Comparison of ENCODE assay signal across 22 cellular contexts in the genomic region with DNA sequence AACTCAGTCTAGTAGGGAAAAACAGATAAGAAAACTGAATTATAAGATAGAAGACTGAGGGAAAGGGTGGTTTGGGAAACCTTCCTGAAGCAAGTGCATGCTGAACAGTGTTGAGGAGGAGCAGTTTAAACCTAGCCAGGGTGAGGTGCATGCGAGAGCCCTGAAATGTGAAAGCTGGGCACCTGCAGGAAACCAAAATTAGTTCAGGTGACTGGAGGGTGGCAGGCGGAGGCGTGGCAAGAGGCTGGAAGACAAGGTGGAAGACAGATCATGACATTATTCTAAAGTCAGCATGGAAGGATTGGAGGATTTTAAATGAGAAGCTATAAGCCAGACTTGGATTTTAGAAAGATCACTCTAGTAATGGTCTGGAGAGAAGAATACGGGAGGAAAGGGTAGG.
"Had no signal": no experiment of that assay in that cellular context is flagged by ENCODE, and none has a peak within 500 bp of the region (broad histone marks: within the 10 kb centered on the region; RNA-seq: fewer than 3 reads in every experiment).

No MANE protein-coding gene starts in this region.

- H3K9me3 ChIP-seq: colonic mucosa, esophagus muscularis mucosa, esophagus squamous epithelium, gastrocnemius medialis, gastroesophageal sphincter, heart left ventricle, heart right ventricle had no signal

- H3K36me3 ChIP-seq: colonic mucosa, esophagus muscularis mucosa, esophagus squamous epithelium, gastrocnemius medialis, gastroesophageal sphincter, heart left ventricle, heart right ventricle had no signal

- DNase-seq: colonic mucosa; cortex of kidney; dermis blood vessel endothelial cell; dorsolateral prefrontal cortex; effector CD4-positive, alpha-beta T cell; effector CD8-positive, alpha-beta T cell; effector memory CD4-positive, alpha-beta T cell; effector memory CD8-positive, alpha-beta T cell; endodermal cell; erythroblast; esophagus squamous epithelium; foreskin fibroblast; foreskin keratinocyte; foreskin melanocyte; gastrocnemius medialis; glutamatergic neuron; heart left ventricle; heart right ventricle had no signal

- H3K4me3 ChIP-seq: colonic mucosa, coronary artery, dorsolateral prefrontal cortex, esophagus muscularis mucosa, esophagus squamous epithelium, gastrocnemius medialis, gastroesophageal sphincter, heart left ventricle, heart right ventricle had no signal

- H3K27me3 ChIP-seq: colonic mucosa, dorsolateral prefrontal cortex, esophagus muscularis mucosa, gastrocnemius medialis, gastroesophageal sphincter had no signal

- H3K27ac ChIP-seq: colonic mucosa, coronary artery, epithelial cell of prostate, esophagus muscularis mucosa, esophagus squamous epithelium, foreskin keratinocyte, gastrocnemius medialis, gastroesophageal sphincter, heart left ventricle, heart right ventricle had no signal

- H3K4me1 ChIP-seq: colonic mucosa, esophagus squamous epithelium, foreskin keratinocyte, gastrocnemius medialis, heart left ventricle had no signal
